Comparison of ENCODE assay signal across 1 cellular context in genomic region chr7:86762129-86762528, GRCh38.
TF ChIP-seq lines count a peak whose summit lies in the region.

No MANE protein-coding gene starts in this region.

TF ChIP-seq in WTC11, 78 proteins besides CTCF, POLR2A, EP300 and RAD21 (continued from another document):
- TF ChIP-seq FOXP4 (CRISPR knock-in tag; IDR thresholded peaks at IDR 0.05) = no peak
- no peak for TF ChIP-seq MLX (CRISPR knock-in tag; IDR thresholded peaks at IDR 0.05)
- no peak for TF ChIP-seq SMAD3 (CRISPR knock-in tag; IDR thresholded peaks at IDR 0.05; ENCODE audit: borderline replicate concordance)
- no peak for TF ChIP-seq ZBTB43 (CRISPR knock-in tag; IDR thresholded peaks at IDR 0.05)
- TF ChIP-seq ZNF396 (CRISPR knock-in tag; IDR thresholded peaks at IDR 0.05; ENCODE audit: borderline replicate concordance) = no peak
- TF ChIP-seq OVOL2 (CRISPR knock-in tag; IDR thresholded peaks at IDR 0.05; ENCODE audit: borderline replicate concordance) = no peak
- TF ChIP-seq STAT6 (CRISPR knock-in tag; conservative IDR thresholded peaks at IDR 0.05; ENCODE audit: low read depth) = no peak
- no peak for TF ChIP-seq IRF1 (CRISPR knock-in tag; IDR thresholded peaks at IDR 0.05)
- no peak for TF ChIP-seq ZNF232 (CRISPR knock-in tag; IDR thresholded peaks at IDR 0.05)
- no peak for TF ChIP-seq EMX1 (CRISPR knock-in tag; IDR thresholded peaks at IDR 0.05)
- no peak for TF ChIP-seq ZNF532 (CRISPR knock-in tag; IDR thresholded peaks at IDR 0.05; ENCODE audit: borderline replicate concordance)
